Comparison of ENCODE assay signal across 27 cellular contexts in the genomic region with DNA sequence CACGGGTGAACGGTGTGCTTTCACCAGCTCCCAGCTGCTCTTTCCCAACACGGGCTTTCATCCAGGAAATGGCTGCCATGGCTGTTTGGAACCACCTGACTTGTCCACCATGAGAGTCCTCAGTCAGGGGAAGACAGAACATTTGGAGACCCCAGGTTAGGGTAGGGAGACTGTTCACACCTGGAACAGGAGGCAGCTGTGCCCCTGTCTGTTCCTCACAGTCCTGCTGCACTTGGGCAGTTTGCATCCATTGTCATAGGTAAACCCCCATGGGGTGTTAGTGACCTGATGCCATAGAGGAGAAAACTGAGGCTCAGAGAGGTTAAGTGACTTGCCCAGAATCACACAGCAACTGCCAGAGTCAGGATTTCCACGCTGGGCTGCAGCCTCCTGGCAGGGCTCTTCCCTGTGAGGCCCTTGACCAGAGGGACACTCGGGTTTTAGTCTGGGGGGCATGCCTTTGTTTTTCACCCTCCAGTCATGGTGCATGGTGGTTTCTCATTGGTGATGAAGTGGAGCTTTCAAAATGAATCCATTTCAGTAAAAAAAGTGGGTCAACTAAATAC.
"Had no signal": no experiment of that assay in that cellular context is flagged by ENCODE, and none has a peak within 500 bp of the region (broad histone marks: within the 10 kb centered on the region; RNA-seq: fewer than 3 reads in every experiment).

No MANE protein-coding gene starts in this region.

- H3K4me3 ChIP-seq: MG63, SJCRH30, SK-N-MC had no signal

- H3K36me3 ChIP-seq: MG63, SJCRH30 had no signal

- ATAC-seq: activated CD8-positive, alpha-beta memory T cell treated with anti-CD3 and anti-CD28 coated beads, Interleukin-2, amount 10 ng/mL, durations not matched to agents 7 days and 5 days; activated naive CD8-positive, alpha-beta T cell treated with anti-CD3 and anti-CD28 coated beads, Interleukin-2, amount 50 U/mL, for 24 hours; Panc1 had no signal

- H3K27me3 ChIP-seq: MG63, SJCRH30 had no signal

- H3K27ac ChIP-seq: SJCRH30, SK-N-MC, VCaP had no signal

- DNase-seq: activated CD4-positive, alpha-beta memory T cell treated with anti-CD3 and anti-CD28 coated beads, Interleukin-2, amount 10 ng/mL, durations not matched to agents 7 days and 5 days; activated CD4-positive, alpha-beta T cell treated with anti-CD3 and anti-CD28 coated beads for 1 hour; activated CD4-positive, alpha-beta T cell treated with anti-CD3 and anti-CD28 coated beads for 48 hours; activated CD4-positive, CD25-positive, alpha-beta regulatory T cell; activated CD8-positive, alpha-beta memory T cell treated with anti-CD3 and anti-CD28 coated beads for 24 hours; activated CD8-positive, alpha-beta memory T cell treated with anti-CD3 and anti-CD28 coated beads, Interleukin-2, amount 10 ng/mL, durations not matched to agents 7 days and 5 days; activated CD8-positive, alpha-beta memory T cell treated with anti-CD3 and anti-CD28 coated beads, Interleukin-2, amount 50 U/mL, for 48 hours; activated effector memory CD4-positive, alpha-beta T cell treated with Interleukin-2 at 50 U/mL for 16 hours; activated naive CD4-positive, alpha-beta T cell treated with anti-CD3 and anti-CD28 coated beads, Interleukin-2, amount 10 ng/mL, durations not matched to agents 7 days and 5 days; activated naive CD8-positive, alpha-beta T cell treated with anti-CD3 and anti-CD28 coated beads, Interleukin-2, amount 50 U/mL, for 24 hours; activated T-cell treated with anti-CD3 and anti-CD28 coated beads, Interleukin-2, amount 50 U/mL, for 48 hours; anterior cingulate cortex; caudate nucleus; cerebellar nuclear complex; Kasumi-1; MG63; NCI-H1436 treated with DMSO at 0.1 percent for 48 hours; NCI-H1694 treated with DMSO at 0.1 percent for 48 hours; NCI-H2029; NCI-H345; NCI-H524 treated with DMSO at 0.1 percent for 48 hours; SHP77 had no signal

- FAIRE-seq: bronchial epithelial cell had no signal

- H3K9me3 ChIP-seq: MG63 had no signal
